In genomic region chr5:6273090-6273735, GRCh38 we compare ENCODE assay signal across 18 cellular contexts.
A peak's percentile ranks its signal among the peaks of the same experiment; 100 is the strongest.
DNase-seq lines count a peak whose midpoint lies in the region; ATAC-seq lines count a peak whose summit lies in the region.
"Had no signal": no experiment of that assay in that cellular context is flagged by ENCODE, and none has a peak within 500 bp of the region (broad histone marks: within the 10 kb centered on the region; RNA-seq: fewer than 3 reads in every experiment).

No MANE protein-coding gene starts in this region.

- H3K27ac Mint-ChIP-seq in activated CD4-positive, alpha-beta T cell treated with anti-CD3 and anti-CD28 coated beads for 36 hours, result no peak overlapping the region
- H3K27ac Mint-ChIP-seq: T-helper 17 cell had no signal

- POLR2A ChIA-PET in activated CD4-positive, alpha-beta T cell treated with anti-CD3 and anti-CD28 coated beads for 36 hours (lab: Charles Lee), result no interaction called here

- CTCF ChIA-PET in activated CD4-positive, alpha-beta T cell treated with anti-CD3 and anti-CD28 coated beads for 36 hours (lab: Charles Lee), result interaction anchor here (0.7 kb wide), 1 partner anchor 1583 kb away, joined by 4 read pairs; no protein-coding TSS in a partner anchor

- no peaks in the 10 kb centered on the region for H3K36me3 Mint-ChIP-seq in activated CD4-positive, alpha-beta T cell treated with anti-CD3 and anti-CD28 coated beads for 36 hours (ENCODE audit: low read depth)

- H3K4me1 Mint-ChIP-seq in activated CD4-positive, alpha-beta T cell treated with anti-CD3 and anti-CD28 coated beads for 36 hours, result no peaks in the 10 kb centered on the region
- H3K4me1 Mint-ChIP-seq: T-helper 17 cell had no signal

- H3K4me3 Mint-ChIP-seq in activated CD4-positive, alpha-beta T cell treated with anti-CD3 and anti-CD28 coated beads for 36 hours, result no peak overlapping the region
- H3K4me3 Mint-ChIP-seq: T-helper 17 cell had no signal

- intact Hi-C loops in activated CD4-positive, alpha-beta T cell treated with anti-CD3 and anti-CD28 coated beads for 36 hours (cut with DNase I, micrococcal nuclease), result no loop called here

- peaks cover 17% of the 10 kb centered on the region for H3K27me3 Mint-ChIP-seq in activated CD4-positive, alpha-beta T cell treated with anti-CD3 and anti-CD28 coated beads for 36 hours

- peaks cover 1% of the 10 kb centered on the region for H3K9me3 Mint-ChIP-seq in activated CD4-positive, alpha-beta T cell treated with anti-CD3 and anti-CD28 coated beads for 36 hours (ENCODE audit: low read depth)
- H3K9me3 Mint-ChIP-seq: activated naive CD4-positive, alpha-beta T cell treated with anti-CD3 and anti-CD28 coated beads, Interleukin-2, amount 50 U/mL, for 72 hours had no signal

- no peak for DNase-seq in activated CD4-positive, alpha-beta T cell treated with anti-CD3 and anti-CD28 coated beads for 36 hours
- no peak for DNase-seq in activated CD4-positive, alpha-beta T cell treated with anti-CD3 and anti-CD28 coated beads, Interleukin-2, amount 50 U/mL, for 48 hours
- DNase-seq in stimulated activated naive CD8-positive, alpha-beta T cell treated with anti-CD3 and anti-CD28 coated beads, Interleukin-15, Interleukin-2, amounts not matched to agents 100 U/mL and 50 U/mL, for 24 hours, result no peak
- DNase-seq in Ammon's horn (ENCODE audit: low spot score) (no peak), mucosa of gallbladder (ENCODE audit: low spot score) (no peak)
- DNase-seq: activated CD4-positive, alpha-beta T cell treated with anti-CD3 and anti-CD28 coated beads, Interleukin-2, amount 50 U/mL, for 4 hours; cerebellar nuclear complex; COR-L47; erythroblast; mammary epithelial cell; occipital lobe; PC-3; T-helper 17 cell; transverse colon had no signal

- peak; percentile 47 for ATAC-seq in activated CD4-positive, alpha-beta T cell treated with anti-CD3 and anti-CD28 coated beads for 36 hours
- ATAC-seq in GM21723 (IDR thresholded peaks at IDR 0.05; ENCODE audit: unreplicated experiment), result peak; percentile 77
- peak; percentile 76 for ATAC-seq in HG03342 (IDR thresholded peaks at IDR 0.05; ENCODE audit: unreplicated experiment)
- peak; percentile 47 for ATAC-seq in stimulated activated naive CD8-positive, alpha-beta T cell treated with anti-CD3 and anti-CD28 coated beads, Interleukin-15, Interleukin-2, amounts not matched to agents 100 U/mL and 50 U/mL, for 24 hours
- no peak for ATAC-seq in GM19467 (IDR thresholded peaks at IDR 0.05; ENCODE audit: unreplicated experiment)
- ATAC-seq: PC-3, T-helper 17 cell had no signal
